In the genomic region with DNA sequence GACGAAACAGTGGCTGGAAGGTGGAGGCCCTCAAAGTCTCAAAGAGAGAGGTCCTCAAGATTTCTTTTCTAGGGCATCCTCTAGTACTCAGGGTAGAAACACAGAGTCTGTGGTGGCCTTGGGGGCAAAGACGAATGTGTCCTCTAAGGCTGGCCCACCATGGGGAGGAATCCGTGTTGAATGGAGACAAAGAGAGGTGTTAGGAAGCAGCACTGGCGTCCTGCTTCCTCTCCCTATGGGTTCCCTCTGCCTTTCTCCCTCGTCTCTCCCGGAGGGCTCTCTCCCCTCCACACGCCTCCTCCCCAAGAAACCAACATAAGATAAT, we compare ENCODE assay signal across 7 cellular contexts.
A peak's percentile ranks its signal among the peaks of the same experiment; 100 is the strongest.
DNase-seq lines count a peak whose midpoint lies in the region; ATAC-seq and TF ChIP-seq lines count a peak whose summit lies in the region.

No MANE protein-coding gene starts in this region.

- CTCF ChIA-PET in naive thymus-derived CD4-positive, alpha-beta T cell (lab: Charles Lee): no interaction called here

- H3K36me3 Mint-ChIP-seq in naive thymus-derived CD4-positive, alpha-beta T cell: peaks cover 0 to 5% (median 0%) of the 10 kb centered on the region in 5 donors

- no peak for TF ChIP-seq CTCF in HL-60 (IDR thresholded peaks at IDR 0.05; ENCODE audit: insufficient read depth, low read length)
- no peak for TF ChIP-seq CTCF in coronary artery (IDR thresholded peaks at IDR 0.05)

- H3K4me3 ChIP-seq in HL-60 (replicated peaks; ENCODE audit: insufficient read depth, low read length) (peak overlapping the region; percentile 48), coronary artery (peak overlapping the region; percentile 81)
- H3K4me3 ChIP-seq in naive thymus-derived CD4-positive, alpha-beta T cell (ENCODE audit: low read length): peak overlapping the region; percentile 63

- H3K9me3 Mint-ChIP-seq in naive thymus-derived CD4-positive, alpha-beta T cell: peaks cover 0 to 6% (median 0%) of the 10 kb centered on the region in 11 donors

- peak overlapping the region; percentile 82 to 93 (median 87) for H3K4me3 Mint-ChIP-seq in naive thymus-derived CD4-positive, alpha-beta T cell

- POLR2A ChIA-PET in naive thymus-derived CD4-positive, alpha-beta T cell (lab: Charles Lee): interaction anchor here (0.6 kb wide), 1 partner anchor 33 kb away, joined by 3 read pairs; no protein-coding TSS in a partner anchor

- no peak overlapping the region for H3K27ac ChIP-seq in HL-60 (replicated peaks)
- H3K27ac ChIP-seq in coronary artery: peak overlapping the region; percentile 53 to 88
- peak overlapping the region; percentile 82 for H3K27ac ChIP-seq in naive thymus-derived CD4-positive, alpha-beta T cell (ENCODE audit: low read depth, low read length)

- H3K4me1 ChIP-seq in naive thymus-derived CD4-positive, alpha-beta T cell (ENCODE audit: control insufficient read depth in 2 of 2, insufficient read depth in 2 of 2, low read length in 2 of 2): peaks cover 12% of the 10 kb centered on the region in 2 donors

- no peaks in the 10 kb centered on the region for H3K9me3 ChIP-seq in naive thymus-derived CD4-positive, alpha-beta T cell (ENCODE audit: control insufficient read depth in 2 of 3, low read length in 3 of 3)

- peaks cover 0 to 20% (median 0%) of the 10 kb centered on the region in 5 donors for H3K27me3 Mint-ChIP-seq in naive thymus-derived CD4-positive, alpha-beta T cell

- no peaks in the 10 kb centered on the region for H3K36me3 ChIP-seq in naive thymus-derived CD4-positive, alpha-beta T cell (ENCODE audit: control insufficient read depth in 2 of 3, insufficient read depth in 3 of 3, low read length in 3 of 3)

- intact Hi-C loops in naive thymus-derived CD4-positive, alpha-beta T cell (cut with micrococcal nuclease): loop anchor here (1.0 to 5.0 kb wide), 7 partner anchors 26 to 620 kb away; a partner anchor contains a TSS

- DNase-seq in HL-60 (ENCODE audit: low read depth in 1 of 2, low spot score in 1 of 2) (no peak), coronary artery (ENCODE audit: low spot score) (no peak), KG1 (lab: John Stamatoyannopoulos, UW) (no peak), occipital lobe (lab: John Stamatoyannopoulos, UW) (no peak)
- DNase-seq in naive thymus-derived CD4-positive, alpha-beta T cell: no peak
- DNase-seq in stimulated activated CD4-positive, alpha-beta T cell treated with anti-CD3 and anti-CD28 coated beads, Interleukin-4, amount 100 ng/mL, for 24 hours: no peak

- H3K27ac Mint-ChIP-seq in naive thymus-derived CD4-positive, alpha-beta T cell: peak overlapping the region; percentile 83 to 96 (median 91)

- peak; percentile 15 for ATAC-seq in GM19372 (IDR thresholded peaks at IDR 0.05; ENCODE audit: low read depth, unreplicated experiment)
- ATAC-seq in naive thymus-derived CD4-positive, alpha-beta T cell: peak; percentile 5

- H3K27me3 ChIP-seq in HL-60 (ENCODE audit: insufficient read depth, poor library complexity, severe bottlenecking): no peaks in the 10 kb centered on the region
- no peaks in the 10 kb centered on the region for H3K27me3 ChIP-seq in naive thymus-derived CD4-positive, alpha-beta T cell (ENCODE audit: control insufficient read depth in 2 of 2, insufficient read depth in 2 of 2, low read length in 2 of 2)

- peaks cover 32 to 52% (median 41%) of the 10 kb centered on the region in 7 donors for H3K4me1 Mint-ChIP-seq in naive thymus-derived CD4-positive, alpha-beta T cell
